2 cellular contexts compared by ENCODE assay signal in the genomic region with DNA sequence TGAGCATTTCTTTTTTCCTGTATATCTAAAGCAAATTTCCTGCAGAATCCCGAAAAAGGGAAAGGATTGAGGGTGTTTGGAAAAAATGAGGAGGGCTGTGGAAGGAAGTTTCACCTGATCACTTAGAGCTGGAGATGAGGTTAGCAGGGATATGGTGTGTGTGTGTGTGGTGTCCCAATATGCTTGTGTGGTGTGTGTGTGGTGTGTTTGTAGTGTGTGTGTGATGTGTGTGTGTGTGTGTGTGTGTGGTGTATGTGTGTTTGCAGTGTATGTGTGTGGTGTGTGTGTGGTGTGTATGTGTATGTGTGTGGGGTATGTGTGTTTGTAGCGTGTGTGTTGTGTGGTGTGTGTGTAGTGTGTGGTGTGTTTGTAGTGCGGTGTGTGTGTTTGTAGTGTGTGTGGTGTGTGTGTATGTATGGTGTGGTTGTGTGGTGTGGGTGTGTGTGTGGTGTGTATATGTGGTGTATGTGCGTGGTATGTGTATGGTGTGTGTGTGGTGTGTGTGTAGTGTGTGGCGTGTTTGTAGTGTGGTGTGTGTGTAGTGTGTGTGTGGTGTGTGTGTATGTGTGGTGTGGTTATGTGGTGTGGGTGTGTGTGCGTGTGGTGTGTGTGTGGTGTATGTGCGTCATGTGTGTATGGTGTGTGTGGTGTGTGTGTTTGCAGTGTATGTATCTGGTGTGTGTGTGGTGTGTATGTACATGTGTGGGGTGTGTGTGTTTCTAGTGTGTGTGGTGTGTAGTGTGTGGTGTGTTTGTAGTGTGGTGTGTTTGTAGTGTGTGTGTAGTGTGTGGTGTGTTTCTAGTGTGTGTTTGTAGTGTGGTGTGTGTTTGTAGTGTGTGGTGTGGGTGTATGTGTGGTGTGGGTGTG.
TF ChIP-seq lines count a peak whose summit lies in the region.

No MANE protein-coding gene starts in this region.

TF ChIP-seq in HepG2, 621 proteins besides CTCF, POLR2A, EP300 and RAD21 (continues in another document):
- TF ChIP-seq HMG20B (CRISPR knock-in tag; conservative IDR thresholded peaks at IDR 0.05) (no peak), HOXA3 (CRISPR knock-in tag; IDR thresholded peaks at IDR 0.05) (no peak), PAF1 (CRISPR knock-in tag; IDR thresholded peaks at IDR 0.05) (no peak), ZSCAN12 (CRISPR knock-in tag; IDR thresholded peaks at IDR 0.05) (no peak), NONO (IDR thresholded peaks at IDR 0.05) (peak; percentile 74; the same call in 1 of the 2 replicates), NONO (CRISPR knock-in tag; conservative IDR thresholded peaks at IDR 0.05) (no peak), ZNF776 (CRISPR knock-in tag; IDR thresholded peaks at IDR 0.05) (no peak), ZNF3 (CRISPR knock-in tag; IDR thresholded peaks at IDR 0.05) (no peak), RARA (CRISPR knock-in tag; IDR thresholded peaks at IDR 0.05) (no peak), HMG20A (CRISPR knock-in tag; IDR thresholded peaks at IDR 0.05; ENCODE audit: borderline replicate concordance) (no peak), TBX3 (IDR thresholded peaks at IDR 0.05; ENCODE audit: borderline replicate concordance) (no peak), IKZF1 (IDR thresholded peaks at IDR 0.05) (0 out of 2 replicates have a peak, but pooled peaks have one; percentile 33), ZNF589 (CRISPR knock-in tag; conservative IDR thresholded peaks at IDR 0.05) (no peak), ZNF672 (CRISPR knock-in tag; IDR thresholded peaks at IDR 0.05) (no peak), HNRNPL (IDR thresholded peaks at IDR 0.05; ENCODE audit: low read depth, low read length) (peak; percentile 56; the same call in 1 of the 2 replicates)
- TF ChIP-seq, protein P1, sequence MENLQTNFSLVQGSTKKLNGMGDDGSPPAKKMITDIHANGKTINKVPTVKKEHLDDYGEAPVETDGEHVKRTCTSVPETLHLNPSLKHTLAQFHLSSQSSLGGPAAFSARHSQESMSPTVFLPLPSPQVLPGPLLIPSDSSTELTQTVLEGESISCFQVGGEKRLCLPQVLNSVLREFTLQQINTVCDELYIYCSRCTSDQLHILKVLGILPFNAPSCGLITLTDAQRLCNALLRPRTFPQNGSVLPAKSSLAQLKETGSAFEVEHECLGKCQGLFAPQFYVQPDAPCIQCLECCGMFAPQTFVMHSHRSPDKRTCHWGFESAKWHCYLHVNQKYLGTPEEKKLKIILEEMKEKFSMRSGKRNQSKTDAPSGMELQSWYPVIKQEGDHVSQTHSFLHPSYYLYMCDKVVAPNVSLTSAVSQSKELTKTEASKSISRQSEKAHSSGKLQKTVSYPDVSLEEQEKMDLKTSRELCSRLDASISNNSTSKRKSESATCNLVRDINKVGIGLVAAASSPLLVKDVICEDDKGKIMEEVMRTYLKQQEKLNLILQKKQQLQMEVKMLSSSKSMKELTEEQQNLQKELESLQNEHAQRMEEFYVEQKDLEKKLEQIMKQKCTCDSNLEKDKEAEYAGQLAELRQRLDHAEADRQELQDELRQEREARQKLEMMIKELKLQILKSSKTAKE (CRISPR knock-in tag; IDR thresholded peaks at IDR 0.05; ENCODE audit: borderline replicate concordance) = 0 out of 2 replicates have a peak, but pooled peaks have one; percentile 27
- TF ChIP-seq, protein P2, sequence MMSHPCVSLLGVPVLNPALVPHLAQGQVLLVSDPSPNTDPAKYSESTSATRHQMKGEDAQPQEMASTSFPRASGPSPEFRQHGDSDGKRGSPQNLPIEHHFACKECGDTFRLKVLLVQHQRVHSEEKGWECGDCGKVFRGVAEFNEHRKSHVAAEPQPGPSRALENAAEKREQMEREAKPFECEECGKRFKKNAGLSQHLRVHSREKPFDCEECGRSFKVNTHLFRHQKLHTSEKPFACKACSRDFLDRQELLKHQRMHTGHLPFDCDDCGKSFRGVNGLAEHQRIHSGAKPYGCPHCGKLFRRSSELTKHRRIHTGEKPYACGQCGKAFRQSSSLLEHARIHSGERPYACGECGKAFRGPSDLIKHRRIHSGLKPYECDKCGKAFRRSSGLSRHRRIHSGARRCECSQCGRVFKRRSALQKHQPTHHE (CRISPR knock-in tag; IDR thresholded peaks at IDR 0.05; ENCODE audit: borderline replicate concordance) = no peak
- TF ChIP-seq, protein P3, sequence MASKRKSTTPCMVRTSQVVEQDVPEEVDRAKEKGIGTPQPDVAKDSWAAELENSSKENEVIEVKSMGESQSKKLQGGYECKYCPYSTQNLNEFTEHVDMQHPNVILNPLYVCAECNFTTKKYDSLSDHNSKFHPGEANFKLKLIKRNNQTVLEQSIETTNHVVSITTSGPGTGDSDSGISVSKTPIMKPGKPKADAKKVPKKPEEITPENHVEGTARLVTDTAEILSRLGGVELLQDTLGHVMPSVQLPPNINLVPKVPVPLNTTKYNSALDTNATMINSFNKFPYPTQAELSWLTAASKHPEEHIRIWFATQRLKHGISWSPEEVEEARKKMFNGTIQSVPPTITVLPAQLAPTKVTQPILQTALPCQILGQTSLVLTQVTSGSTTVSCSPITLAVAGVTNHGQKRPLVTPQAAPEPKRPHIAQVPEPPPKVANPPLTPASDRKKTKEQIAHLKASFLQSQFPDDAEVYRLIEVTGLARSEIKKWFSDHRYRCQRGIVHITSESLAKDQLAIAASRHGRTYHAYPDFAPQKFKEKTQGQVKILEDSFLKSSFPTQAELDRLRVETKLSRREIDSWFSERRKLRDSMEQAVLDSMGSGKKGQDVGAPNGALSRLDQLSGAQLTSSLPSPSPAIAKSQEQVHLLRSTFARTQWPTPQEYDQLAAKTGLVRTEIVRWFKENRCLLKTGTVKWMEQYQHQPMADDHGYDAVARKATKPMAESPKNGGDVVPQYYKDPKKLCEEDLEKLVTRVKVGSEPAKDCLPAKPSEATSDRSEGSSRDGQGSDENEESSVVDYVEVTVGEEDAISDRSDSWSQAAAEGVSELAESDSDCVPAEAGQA (IDR thresholded peaks at IDR 0.05; ENCODE audit: low read depth) = no peak
- TF ChIP-seq, protein P3 (CRISPR knock-in tag; IDR thresholded peaks at IDR 0.05; ENCODE audit: borderline replicate concordance) = no peak

TF ChIP-seq in K562, 482 proteins besides CTCF, POLR2A, EP300 and RAD21 (continues in another document):
- TF ChIP-seq PHF20 (IDR thresholded peaks at IDR 0.05; ENCODE audit: partially characterized antibody) (peak; percentile 25), FOXK1 (CRISPR knock-in tag; IDR thresholded peaks at IDR 0.05; ENCODE audit: borderline replicate concordance) (0 out of 2 replicates have a peak, but pooled peaks have one; percentile 63), CHD1 (IDR thresholded peaks at IDR 0.05; ENCODE audit: low read length) (no peak), ETV1 (tag; conservative IDR thresholded peaks at IDR 0.05; ENCODE audit: low read depth) (no peak), CBX3 (IDR thresholded peaks at IDR 0.05; ENCODE audit: borderline replicate concordance in 1 of 2, low read length in 2 of 2) (0 out of 3 replicates have a peak, but pooled peaks of 1 of the 2 experiments have one; percentile 1), TRIM24 (IDR thresholded peaks at IDR 0.05) (0 out of 4 replicates have a peak, but pooled peaks of 1 of the 2 experiments have one; percentile 20), ZNF778 (CRISPR knock-in tag; IDR thresholded peaks at IDR 0.05) (no peak), ZNF232 (CRISPR knock-in tag; IDR thresholded peaks at IDR 0.05) (no peak), ZC3H8 (IDR thresholded peaks at IDR 0.05) (no peak), CBX2 (IDR thresholded peaks at IDR 0.05; ENCODE audit: insufficient read depth, low read length, poor library complexity, severe bottlenecking) (no peak), WHSC1 (IDR thresholded peaks at IDR 0.05; ENCODE audit: low read length) (no peak), CREBBP (IDR thresholded peaks at IDR 0.05; ENCODE audit: low read depth, low read length) (peak; percentile 23), ZNF316 (IDR thresholded peaks at IDR 0.05) (no peak), ZNF253 (CRISPR knock-in tag; conservative IDR thresholded peaks at IDR 0.05) (no peak), HDAC1 (IDR thresholded peaks at IDR 0.05) (0 out of 4 replicates have a peak, but pooled peaks of 1 of the 2 experiments have one; percentile 38), NONO (IDR thresholded peaks at IDR 0.05; ENCODE audit: low read depth in 2 of 2, low read length in 1 of 2) (no peak)
- TF ChIP-seq, protein P4, sequence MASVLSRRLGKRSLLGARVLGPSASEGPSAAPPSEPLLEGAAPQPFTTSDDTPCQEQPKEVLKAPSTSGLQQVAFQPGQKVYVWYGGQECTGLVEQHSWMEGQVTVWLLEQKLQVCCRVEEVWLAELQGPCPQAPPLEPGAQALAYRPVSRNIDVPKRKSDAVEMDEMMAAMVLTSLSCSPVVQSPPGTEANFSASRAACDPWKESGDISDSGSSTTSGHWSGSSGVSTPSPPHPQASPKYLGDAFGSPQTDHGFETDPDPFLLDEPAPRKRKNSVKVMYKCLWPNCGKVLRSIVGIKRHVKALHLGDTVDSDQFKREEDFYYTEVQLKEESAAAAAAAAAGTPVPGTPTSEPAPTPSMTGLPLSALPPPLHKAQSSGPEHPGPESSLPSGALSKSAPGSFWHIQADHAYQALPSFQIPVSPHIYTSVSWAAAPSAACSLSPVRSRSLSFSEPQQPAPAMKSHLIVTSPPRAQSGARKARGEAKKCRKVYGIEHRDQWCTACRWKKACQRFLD (CRISPR knock-in tag; IDR thresholded peaks at IDR 0.05) = no peak
- TF ChIP-seq, protein P5, sequence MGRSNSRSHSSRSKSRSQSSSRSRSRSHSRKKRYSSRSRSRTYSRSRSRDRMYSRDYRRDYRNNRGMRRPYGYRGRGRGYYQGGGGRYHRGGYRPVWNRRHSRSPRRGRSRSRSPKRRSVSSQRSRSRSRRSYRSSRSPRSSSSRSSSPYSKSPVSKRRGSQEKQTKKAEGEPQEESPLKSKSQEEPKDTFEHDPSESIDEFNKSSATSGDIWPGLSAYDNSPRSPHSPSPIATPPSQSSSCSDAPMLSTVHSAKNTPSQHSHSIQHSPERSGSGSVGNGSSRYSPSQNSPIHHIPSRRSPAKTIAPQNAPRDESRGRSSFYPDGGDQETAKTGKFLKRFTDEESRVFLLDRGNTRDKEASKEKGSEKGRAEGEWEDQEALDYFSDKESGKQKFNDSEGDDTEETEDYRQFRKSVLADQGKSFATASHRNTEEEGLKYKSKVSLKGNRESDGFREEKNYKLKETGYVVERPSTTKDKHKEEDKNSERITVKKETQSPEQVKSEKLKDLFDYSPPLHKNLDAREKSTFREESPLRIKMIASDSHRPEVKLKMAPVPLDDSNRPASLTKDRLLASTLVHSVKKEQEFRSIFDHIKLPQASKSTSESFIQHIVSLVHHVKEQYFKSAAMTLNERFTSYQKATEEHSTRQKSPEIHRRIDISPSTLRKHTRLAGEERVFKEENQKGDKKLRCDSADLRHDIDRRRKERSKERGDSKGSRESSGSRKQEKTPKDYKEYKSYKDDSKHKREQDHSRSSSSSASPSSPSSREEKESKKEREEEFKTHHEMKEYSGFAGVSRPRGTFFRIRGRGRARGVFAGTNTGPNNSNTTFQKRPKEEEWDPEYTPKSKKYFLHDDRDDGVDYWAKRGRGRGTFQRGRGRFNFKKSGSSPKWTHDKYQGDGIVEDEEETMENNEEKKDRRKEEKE (IDR thresholded peaks at IDR 0.05; ENCODE audit: borderline replicate concordance in 1 of 2, control insufficient read depth in 1 of 2, low read depth in 2 of 2, low read length in 1 of 2) = no peak
- TF ChIP-seq, protein P6, sequence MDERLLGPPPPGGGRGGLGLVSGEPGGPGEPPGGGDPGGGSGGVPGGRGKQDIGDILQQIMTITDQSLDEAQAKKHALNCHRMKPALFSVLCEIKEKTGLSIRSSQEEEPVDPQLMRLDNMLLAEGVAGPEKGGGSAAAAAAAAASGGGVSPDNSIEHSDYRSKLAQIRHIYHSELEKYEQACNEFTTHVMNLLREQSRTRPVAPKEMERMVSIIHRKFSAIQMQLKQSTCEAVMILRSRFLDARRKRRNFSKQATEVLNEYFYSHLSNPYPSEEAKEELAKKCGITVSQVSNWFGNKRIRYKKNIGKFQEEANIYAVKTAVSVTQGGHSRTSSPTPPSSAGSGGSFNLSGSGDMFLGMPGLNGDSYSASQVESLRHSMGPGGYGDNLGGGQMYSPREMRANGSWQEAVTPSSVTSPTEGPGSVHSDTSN (CRISPR knock-in tag; IDR thresholded peaks at IDR 0.05; ENCODE audit: low read depth) = no peak
- TF ChIP-seq, protein P6 (tag; conservative IDR thresholded peaks at IDR 0.05; ENCODE audit: low read depth) = no peak
- TF ChIP-seq, protein P7, sequence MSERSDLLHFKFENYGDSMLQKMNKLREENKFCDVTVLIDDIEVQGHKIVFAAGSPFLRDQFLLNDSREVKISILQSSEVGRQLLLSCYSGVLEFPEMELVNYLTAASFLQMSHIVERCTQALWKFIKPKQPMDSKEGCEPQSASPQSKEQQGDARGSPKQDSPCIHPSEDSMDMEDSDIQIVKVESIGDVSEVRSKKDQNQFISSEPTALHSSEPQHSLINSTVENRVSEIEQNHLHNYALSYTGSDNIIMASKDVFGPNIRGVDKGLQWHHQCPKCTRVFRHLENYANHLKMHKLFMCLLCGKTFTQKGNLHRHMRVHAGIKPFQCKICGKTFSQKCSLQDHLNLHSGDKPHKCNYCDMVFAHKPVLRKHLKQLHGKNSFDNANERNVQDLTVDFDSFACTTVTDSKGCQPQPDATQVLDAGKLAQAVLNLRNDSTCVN (CRISPR knock-in tag; IDR thresholded peaks at IDR 0.05) = peak; percentile 58; the same call in 1 of the 2 replicates
